Comparison of ENCODE assay signal across 20 cellular contexts in the genomic region with DNA sequence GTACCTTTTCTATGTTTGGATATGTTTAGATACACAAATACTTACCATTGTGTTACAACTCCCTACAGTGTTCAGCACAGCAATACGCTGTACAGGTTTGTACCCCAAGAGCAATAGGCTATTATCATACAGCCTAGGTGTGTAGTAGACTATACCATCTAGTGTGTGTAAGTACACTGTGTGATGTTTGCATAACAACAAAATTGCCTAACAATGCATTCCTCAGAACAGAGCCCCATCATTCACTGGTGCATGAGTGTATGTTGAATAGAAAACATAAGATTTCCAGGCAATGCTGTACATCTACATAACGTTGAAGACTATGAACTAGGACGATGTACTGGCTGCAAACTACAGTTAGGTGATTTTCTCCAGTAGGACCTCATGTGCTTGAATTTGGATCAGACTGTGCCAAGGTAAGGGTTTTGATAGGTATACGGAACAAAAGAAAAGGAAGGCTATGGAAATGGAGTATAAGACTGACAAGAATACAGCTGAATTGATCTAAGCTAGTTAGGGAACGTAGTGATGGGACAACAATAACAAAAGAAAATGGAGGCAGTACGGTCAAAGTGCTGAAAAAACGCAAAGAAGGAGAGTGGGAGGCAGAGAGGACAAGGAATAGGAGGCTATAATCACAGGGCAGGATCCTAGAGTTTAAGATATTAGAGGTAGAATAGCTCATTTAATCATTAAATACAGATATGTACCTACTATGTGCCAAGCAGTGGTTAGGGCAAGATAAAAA.
"Had no signal": no experiment of that assay in that cellular context is flagged by ENCODE, and none has a peak within 500 bp of the region (broad histone marks: within the 10 kb centered on the region; RNA-seq: fewer than 3 reads in every experiment).

No MANE protein-coding gene starts in this region.

- H3K4me2 ChIP-seq: hepatocyte had no signal

- H3K27me3 ChIP-seq: esophagus muscularis mucosa, hepatocyte, left lung, right atrium auricular region, upper lobe of left lung had no signal

- DNase-seq: activated B cell treated with CpG ODN at 0.5 μM for 24 hours; activated CD4-positive, alpha-beta T cell treated with anti-CD3 and anti-CD28 coated beads for 48 hours; activated CD8-positive, alpha-beta memory T cell treated with anti-CD3 and anti-CD28 coated beads, Interleukin-2, amount 50 U/mL, for 4 hours; activated CD8-positive, alpha-beta T cell treated with anti-CD3 and anti-CD28 coated beads, Interleukin-2, amount 10 ng/mL, durations not matched to agents 7 days and 5 days; activated effector memory CD4-positive, alpha-beta T cell treated with anti-CD3 and anti-CD28 coated beads, Interleukin-2, amount 50 U/mL, for 16 hours; activated T-cell treated with anti-CD3 and anti-CD28 coated beads, Interleukin-2, amount 50 U/mL, for 48 hours; caudate nucleus; kidney; left lung; mucosa of descending colon; natural killer cell; occipital lobe; stimulated activated naive CD8-positive, alpha-beta T cell treated with anti-CD3 and anti-CD28 coated beads, Interleukin-15, amount 100 ng/mL, for 72 hours; upper lobe of left lung had no signal

- H3K9me3 ChIP-seq: esophagus muscularis mucosa, left lung, mucosa of descending colon, right atrium auricular region, upper lobe of left lung had no signal

- ATAC-seq: activated CD8-positive, alpha-beta T cell treated with anti-CD3 and anti-CD28 coated beads, Interleukin-2, amount 10 ng/mL, durations not matched to agents 7 days and 5 days; mucosa of descending colon; stimulated activated naive CD8-positive, alpha-beta T cell treated with anti-CD3 and anti-CD28 coated beads, Interleukin-15, amount 100 ng/mL, for 72 hours had no signal

- H3K36me3 Mint-ChIP-seq: natural killer cell had no signal

- H3K4me3 ChIP-seq: esophagus muscularis mucosa, hepatocyte, left lung, mucosa of descending colon, right atrium auricular region, upper lobe of left lung had no signal

- H3K36me3 ChIP-seq: esophagus muscularis mucosa, left lung, right atrium auricular region, upper lobe of left lung had no signal

- H3K9me3 Mint-ChIP-seq: activated B cell treated with CpG ODN at 0.5 μM for 24 hours, memory B cell, natural killer cell had no signal

- H3K27me3 Mint-ChIP-seq: activated B cell treated with CpG ODN at 0.5 μM for 24 hours; memory B cell; stimulated activated naive CD8-positive, alpha-beta T cell treated with anti-CD3 and anti-CD28 coated beads, Interleukin-15, amount 100 ng/mL, for 72 hours had no signal

- FAIRE-seq: colon, kidney, TTC549 had no signal

- H3K27ac ChIP-seq: esophagus muscularis mucosa, hepatocyte, left lung, right atrium auricular region, upper lobe of left lung had no signal

- H3K27ac Mint-ChIP-seq: activated B cell treated with CpG ODN at 0.5 μM for 24 hours; activated CD8-positive, alpha-beta T cell treated with anti-CD3 and anti-CD28 coated beads, Interleukin-2, amount 10 ng/mL, durations not matched to agents 7 days and 5 days; memory B cell had no signal

- H2AFZ ChIP-seq: hepatocyte had no signal

- H3K4me3 Mint-ChIP-seq: activated B cell treated with CpG ODN at 0.5 μM for 24 hours; activated CD8-positive, alpha-beta T cell treated with anti-CD3 and anti-CD28 coated beads, Interleukin-2, amount 10 ng/mL, durations not matched to agents 7 days and 5 days; memory B cell; natural killer cell; stimulated activated naive CD8-positive, alpha-beta T cell treated with anti-CD3 and anti-CD28 coated beads, Interleukin-15, amount 100 ng/mL, for 72 hours had no signal
